In the genomic region with DNA sequence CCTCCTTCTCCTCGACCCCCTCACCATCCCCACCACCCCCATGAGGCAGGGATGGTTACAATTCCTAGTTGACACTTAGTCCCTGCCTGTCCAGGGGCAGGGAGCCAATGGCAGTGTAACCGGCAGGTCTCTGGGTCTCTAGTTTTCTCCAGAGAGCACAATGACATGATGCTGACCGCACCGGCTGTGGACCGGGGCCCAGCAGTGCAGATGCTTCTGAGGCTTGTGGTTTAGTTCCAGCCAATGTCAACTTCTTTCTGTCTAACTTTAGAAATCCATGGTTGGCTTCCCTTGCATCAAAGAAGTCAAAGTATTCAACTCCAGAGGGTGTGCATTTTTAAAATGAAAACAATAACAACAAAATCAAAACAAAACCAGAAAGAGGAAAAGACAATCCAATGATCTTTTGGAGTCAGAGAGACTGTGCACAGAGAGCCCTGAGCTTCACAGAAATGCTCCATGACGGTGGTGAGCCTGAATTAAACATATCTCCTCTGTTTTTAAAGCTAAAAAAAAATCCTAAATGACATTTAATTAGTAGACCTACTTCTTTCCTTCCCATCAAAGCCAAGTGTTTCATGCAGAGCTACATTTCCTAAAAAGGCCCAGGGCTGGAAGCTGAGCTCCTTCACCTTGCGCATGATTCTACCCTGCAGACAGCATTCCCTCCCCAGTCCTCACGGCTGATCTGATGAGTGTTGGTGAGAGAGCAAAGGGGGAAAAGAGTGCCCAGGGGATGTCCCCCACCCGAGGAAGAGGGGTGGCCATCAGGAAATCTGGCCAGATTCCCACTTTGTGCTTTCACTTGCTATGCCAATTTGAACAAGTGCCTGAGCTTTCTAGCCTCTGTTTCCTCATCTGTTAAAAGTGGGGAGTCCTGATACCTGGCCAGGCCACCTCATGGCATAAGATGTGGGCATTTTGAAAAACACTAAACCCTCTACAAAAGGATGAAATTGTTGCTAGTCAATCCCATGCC, we compare ENCODE assay signal across 1 cellular context.
A peak's percentile ranks its signal among the peaks of the same experiment; 100 is the strongest.
TF ChIP-seq lines count a peak whose summit lies in the region.

No MANE protein-coding gene starts in this region.

TF ChIP-seq in GM12878, 131 proteins besides CTCF, POLR2A, EP300 and RAD21 (continued from another document):
- TF ChIP-seq TBL1XR1 (IDR thresholded peaks at IDR 0.05; ENCODE audit: low read depth, low read length) (no peak), CREM (IDR thresholded peaks at IDR 0.05; ENCODE audit: low read depth) (peak; percentile 12; the same call in 1 of the 2 replicates), PKNOX1 (IDR thresholded peaks at IDR 0.05) (no peak), NRF1 (conservative IDR thresholded peaks at IDR 0.05; ENCODE audit: low read depth, low read length) (no peak), HCFC1 (IDR thresholded peaks at IDR 0.05; ENCODE audit: low read length) (no peak), IKZF1 (conservative IDR thresholded peaks at IDR 0.05) (no peak), LARP7 (IDR thresholded peaks at IDR 0.05) (no peak), SMARCA5 (IDR thresholded peaks at IDR 0.05) (no peak), SMAD1 (IDR thresholded peaks at IDR 0.05; ENCODE audit: low read depth, partially characterized antibody) (no peak), MYB (IDR thresholded peaks at IDR 0.05; ENCODE audit: borderline replicate concordance, low read depth, low read length) (no peak), RUNX3 (IDR thresholded peaks at IDR 0.05; ENCODE audit: low read length) (peak; percentile 92), ZZZ3 (IDR thresholded peaks at IDR 0.05; ENCODE audit: control insufficient read depth, insufficient read length, low read depth) (no peak), HDGF (IDR thresholded peaks at IDR 0.05) (no peak), NR2C2 (IDR thresholded peaks at IDR 0.05; ENCODE audit: borderline replicate concordance, control insufficient read depth, insufficient read length, low read depth) (no peak)
